ENCODE assay signal across 1 cellular context in the genomic region with DNA sequence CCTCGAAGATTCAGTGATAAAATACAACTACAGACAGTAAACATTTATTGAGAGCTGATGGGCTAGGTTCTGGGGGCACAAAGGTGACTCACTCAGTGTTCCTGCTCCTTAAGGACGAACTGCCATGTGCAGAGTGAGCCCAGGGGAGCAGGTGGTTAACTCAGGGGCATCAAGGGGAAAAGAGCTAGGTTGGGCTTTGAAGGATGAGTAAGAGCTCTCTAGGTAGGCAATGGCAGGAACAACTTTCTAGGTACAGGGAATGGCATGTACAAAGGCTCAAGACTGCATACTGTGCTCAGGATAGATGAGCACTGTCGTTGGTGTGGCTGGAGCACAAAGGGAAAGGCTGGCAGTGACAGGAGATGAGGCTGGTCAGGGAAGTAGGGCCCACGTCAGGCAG.
TF ChIP-seq lines count a peak whose summit lies in the region.

No MANE protein-coding gene starts in this region.

TF ChIP-seq in GM12878, 131 proteins besides CTCF, POLR2A, EP300 and RAD21:
- TF ChIP-seq ASH2L (IDR thresholded peaks at IDR 0.05; ENCODE audit: borderline replicate concordance, low read depth): no peak
- no peak for TF ChIP-seq RELA (IDR thresholded peaks at IDR 0.05; ENCODE audit: borderline replicate concordance, partially characterized antibody)
